26 cellular contexts compared by ENCODE assay signal in the genomic region with DNA sequence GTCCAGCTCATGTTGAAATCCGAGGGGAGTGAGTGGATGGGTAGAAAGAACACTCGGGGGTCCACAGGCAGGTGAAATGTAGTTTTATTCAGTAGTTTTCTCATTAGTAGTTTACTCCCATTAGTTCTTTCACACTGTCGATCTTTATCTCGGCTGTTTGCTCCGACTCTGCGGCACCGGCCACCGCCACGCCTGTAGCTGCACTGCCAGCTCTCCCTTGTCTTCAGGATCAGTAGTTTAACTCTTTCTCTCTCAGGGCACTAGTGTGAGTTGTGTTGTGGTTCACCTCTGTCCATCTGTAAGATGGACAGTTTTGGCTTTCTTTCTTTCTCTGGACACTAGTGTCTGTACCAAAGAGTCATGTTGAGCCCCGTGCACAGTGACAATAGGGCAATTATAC.
DNase-seq lines count a peak whose midpoint lies in the region; ATAC-seq and TF ChIP-seq lines count a peak whose summit lies in the region.
"Had no signal": no experiment of that assay in that cellular context is flagged by ENCODE, and none has a peak within 500 bp of the region (broad histone marks: within the 10 kb centered on the region; RNA-seq: fewer than 3 reads in every experiment).

No MANE protein-coding gene starts in this region.

- peak overlapping the region; percentile 33 for H2BK5ac ChIP-seq in trophoblast cell (ENCODE audit: low read depth, low read length, poor library complexity)

- H3K9me3 ChIP-seq in BE2C, result no peaks in the 10 kb centered on the region; the same call in 1 of the 2 replicates
- H3K9me3 ChIP-seq in adrenal gland (replicated peaks in 1 of 3), result no peaks in the 10 kb centered on the region
- no peaks in the 10 kb centered on the region for H3K9me3 ChIP-seq in trophoblast cell (ENCODE audit: insufficient read depth, low read depth, low read length)
- H3K9me3 ChIP-seq: BLaER1, transverse colon had no signal

- no peak overlapping the region for H3K18ac ChIP-seq in trophoblast cell (ENCODE audit: low read length)

- H3K27ac ChIP-seq in adrenal gland (no peak overlapping the region), trophoblast cell (ENCODE audit: low read depth, low read length) (peak overlapping the region; percentile 6)
- H3K27ac ChIP-seq: BLaER1, transverse colon had no signal

- 23 to 38% (median 25%) methylated on average over 10 of the region's 10 CpGs for WGBS in adrenal gland, 4 donors
- no CpG with 5 or more reads among the region's 10 CpGs for WGBS in trophoblast cell (ENCODE audit: extremely low coverage, insufficient coverage, insufficient read length)

- in situ Hi-C loops in GM13976 (cut with MboI; ENCODE audit: low sequenced_read_pairs, unreplicated experiment), result no loop called here

- no peak overlapping the region for H2AFZ ChIP-seq in trophoblast cell (ENCODE audit: insufficient read depth, low read length, poor library complexity)

- H3K23ac ChIP-seq in trophoblast cell (ENCODE audit: low read length), result no peak overlapping the region

- H3K4me3 ChIP-seq in BE2C (ENCODE audit: low read depth, low read length), result peak overlapping the region; percentile 45
- H3K4me3 ChIP-seq in adrenal gland, result no peak overlapping the region
- H3K4me3 ChIP-seq in trophoblast cell (ENCODE audit: low read depth, low read length), result no peak overlapping the region
- H3K4me3 ChIP-seq: BLaER1, transverse colon had no signal

- no peak for ATAC-seq in GM21619 (IDR thresholded peaks at IDR 0.05; ENCODE audit: unreplicated experiment)
- ATAC-seq: activated CD8-positive, alpha-beta T cell treated with anti-CD3 and anti-CD28 coated beads, Interleukin-2, amount 10 ng/mL, durations not matched to agents 7 days and 5 days; left ventricle myocardium superior; Panc1; stimulated activated naive CD8-positive, alpha-beta T cell treated with anti-CD3 and anti-CD28 coated beads, Interleukin-15, amount 100 ng/mL, for 72 hours had no signal

- H3K27me3 ChIP-seq in BE2C (no peaks in the 10 kb centered on the region), adrenal gland (no peaks in the 10 kb centered on the region), trophoblast cell (ENCODE audit: insufficient read depth, low read length) (no peaks in the 10 kb centered on the region)
- H3K27me3 ChIP-seq: BLaER1, transverse colon had no signal

- H4K12ac ChIP-seq in trophoblast cell (ENCODE audit: low read depth, low read length), result no peak overlapping the region

- H3K79me1 ChIP-seq in trophoblast cell (ENCODE audit: low read length), result peaks cover 6% of the 10 kb centered on the region

- peaks cover 22% of the 10 kb centered on the region for H3K4me1 ChIP-seq in BE2C
- H3K4me1 ChIP-seq in adrenal gland (replicated peaks in 1 of 2), result no peaks in the 10 kb centered on the region
- H3K4me1 ChIP-seq in trophoblast cell (ENCODE audit: control insufficient read depth in 1 of 2, insufficient read depth in 2 of 2, low read length in 2 of 2), result peaks cover 2 to 8% of the 10 kb centered on the region in 2 experiments
- H3K4me1 ChIP-seq: BLaER1, transverse colon had no signal

- no peak overlapping the region for H4K8ac ChIP-seq in trophoblast cell (ENCODE audit: low read depth, low read length)

- TF ChIP-seq CTCF in BE2C (IDR thresholded peaks at IDR 0.05; ENCODE audit: low read depth, low read length) (no peak), adrenal gland (IDR thresholded peaks at IDR 0.05) (no peak), GM13976 (IDR thresholded peaks at IDR 0.05; ENCODE audit: borderline replicate concordance, control extremely low read depth, extremely low read depth, insufficient read depth, missing control alignments) (no peak)

- no peak overlapping the region for H2AK5ac ChIP-seq in trophoblast cell (ENCODE audit: low read length)

- H3K4ac ChIP-seq in trophoblast cell (ENCODE audit: low read depth, low read length), result no peak overlapping the region

- intact Hi-C loops in adrenal gland (cut with DNase I), result no loop called here

- peak overlapping the region; percentile 11 for H3K4me2 ChIP-seq in trophoblast cell (ENCODE audit: low read length)
- H3K4me2 ChIP-seq: BLaER1 had no signal

- no peak overlapping the region for H3K14ac ChIP-seq in trophoblast cell (ENCODE audit: low read length)

- no peak for TF ChIP-seq POLR2A in adrenal gland (IDR thresholded peaks at IDR 0.05)

- H3K36me3 ChIP-seq in BE2C (no peaks in the 10 kb centered on the region), adrenal gland (replicated peaks in 1 of 2) (no peaks in the 10 kb centered on the region), trophoblast cell (ENCODE audit: control insufficient read depth in 1 of 2, insufficient read depth in 2 of 2, low read length in 2 of 2) (no peaks in the 10 kb centered on the region)
- H3K36me3 ChIP-seq: BLaER1, transverse colon had no signal

- H3K79me2 ChIP-seq in trophoblast cell (ENCODE audit: control insufficient read depth, insufficient read depth, low read length, poor library complexity), result no peaks in the 10 kb centered on the region

- H3K9ac ChIP-seq in trophoblast cell (ENCODE audit: low read length), result no peak overlapping the region
- H3K9ac ChIP-seq: BLaER1 had no signal

- peak; percentile 47 for DNase-seq in BE2C
- peak; percentile 40 for DNase-seq in NCI-H526 treated with DMSO at 0.1 percent for 48 hours (lab: John Stamatoyannopoulos, UW)
- peak in 4 of 7 donors; percentile 6 to 27 (median 19) for DNase-seq in adrenal gland
- no peak for DNase-seq in trophoblast cell
- DNase-seq in middle frontal gyrus (ENCODE audit: extremely low spot score, low spot score), result no peak
- no peak for DNase-seq in COLO829 (ENCODE audit: low spot score)
- DNase-seq in GM13976 (ENCODE audit: low spot score), result no peak
- DNase-seq: ACHN; activated CD8-positive, alpha-beta T cell treated with anti-CD3 and anti-CD28 coated beads, Interleukin-2, amount 10 ng/mL, durations not matched to agents 7 days and 5 days; activated effector memory CD4-positive, alpha-beta T cell treated with anti-CD3 and anti-CD28 coated beads, Interleukin-2, amount 50 U/mL, for 16 hours; activated T-cell treated with anti-CD3 and anti-CD28 coated beads for 4 hours; effector CD4-positive, alpha-beta T cell; erythroblast; H9; immature natural killer cell; left ventricle myocardium superior; NCI-H1694 treated with DMSO at 0.1 percent for 48 hours; nephron progenitor cell; NK-92 treated with Interleukin-12 subunit alpha and Interleukin-12 subunit beta, amount 100 ng/mL, for 24 hours; SHP77 treated with DMSO at 0.1 percent for 48 hours; stimulated activated naive CD8-positive, alpha-beta T cell treated with anti-CD3 and anti-CD28 coated beads, Interleukin-15, amount 100 ng/mL, for 72 hours; T-helper 1 cell; transverse colon had no signal

- H2BK120ac ChIP-seq in trophoblast cell (ENCODE audit: insufficient read depth, low read length, poor library complexity), result no peak overlapping the region

- H4K91ac ChIP-seq in trophoblast cell (ENCODE audit: low read depth, low read length), result no peak overlapping the region

- peak overlapping the region; percentile 42 for H2BK12ac ChIP-seq in trophoblast cell (ENCODE audit: low read length)

Comparison
In these comparisons a context has a peak if more than half of its experiments do, and no peak if none do; other contexts are left out.
1. DNase-seq: peak in BE2C (single experiment), NCI-H526 treated with DMSO at 0.1 percent for 48 hours (single experiment) and adrenal gland (4 of 7); none in trophoblast cell (0 of 2), middle frontal gyrus (single experiment), COLO829 (single experiment) and GM13976 (single experiment).